ENCODE assay signal across 13 cellular contexts in the genomic region with DNA sequence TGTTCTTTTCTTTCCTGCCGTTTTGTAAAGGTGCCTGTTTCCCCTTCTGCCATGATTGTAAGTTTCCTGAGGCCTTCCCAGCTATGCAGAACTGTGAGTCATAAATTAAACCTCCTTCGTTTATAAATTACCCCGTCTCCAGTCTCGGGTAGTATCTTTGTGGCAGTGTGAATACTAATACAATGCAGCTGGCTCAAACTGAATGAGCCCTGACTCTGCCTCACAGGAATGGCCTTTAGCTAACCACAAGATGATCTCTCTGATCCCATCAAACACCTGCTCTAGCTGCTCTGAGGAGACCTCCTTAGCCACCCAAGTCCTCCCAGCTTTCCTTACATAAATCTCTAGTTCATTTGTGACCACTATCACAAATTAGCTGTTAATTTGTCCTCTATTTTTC. TPM values are rescaled to one million over a fixed set of nuclear protein-coding genes. Genes with fewer than 3 reads are reported as not detected.
DNase-seq lines count a peak whose midpoint lies in the region; ATAC-seq, FAIRE-seq and TF ChIP-seq lines count a peak whose summit lies in the region.
"Had no signal": no experiment of that assay in that cellular context is flagged by ENCODE, and none has a peak within 500 bp of the region (broad histone marks: within the 10 kb centered on the region; RNA-seq: fewer than 3 reads in every experiment).

No MANE protein-coding gene starts in this region.

- H3K4me1 ChIP-seq in suprapubic skin: peaks cover 21% of the 10 kb centered on the region

- no peak for TF ChIP-seq EP300 in suprapubic skin (IDR thresholded peaks at IDR 0.05)

- no peaks in the 10 kb centered on the region for H3K36me3 ChIP-seq in suprapubic skin

- intact Hi-C loops in dorsolateral prefrontal cortex (cut with DNase I): no loop called here

- FAIRE-seq in GM12891 (lab: Jason Lieb, UNC): peak; percentile 87

- no peak for TF ChIP-seq POLR2A in GM12891 (IDR thresholded peaks at IDR 0.05; ENCODE audit: low read depth, low read length)
- TF ChIP-seq POLR2A in suprapubic skin (IDR thresholded peaks at IDR 0.05): no peak

- TF ChIP-seq CTCF in fibroblast of the aortic adventitia (IDR thresholded peaks at IDR 0.05; ENCODE audit: insufficient read depth, low read length): no peak
- TF ChIP-seq CTCF in suprapubic skin (IDR thresholded peaks at IDR 0.05): no peak
- TF ChIP-seq CTCF in dorsolateral prefrontal cortex (IDR thresholded peaks at IDR 0.05 in 54 of 56, conservative IDR thresholded peaks at IDR 0.05 in 2 of 56; ENCODE audit: low read depth in 1 of 56, partially characterized antibody in 56 of 56): no peak

- no peak for ATAC-seq in GM18502 (IDR thresholded peaks at IDR 0.05; ENCODE audit: poor library complexity, unreplicated experiment)
- ATAC-seq in HG03439 (IDR thresholded peaks at IDR 0.05; ENCODE audit: unreplicated experiment): no peak
- ATAC-seq: CD8-positive, alpha-beta T cell; naive thymus-derived CD8-positive, alpha-beta T cell had no signal

- 38% methylated on average over 4 of the region's 4 CpGs for WGBS in suprapubic skin

- peak; percentile 67 for DNase-seq in ACHN
- DNase-seq in GM12891 (ENCODE audit: insufficient read length, low spot score): no peak
- peak; percentile 97 for DNase-seq in RPMI7951 (ENCODE audit: low read depth)
- peak; percentile 39 for DNase-seq in fibroblast of the aortic adventitia (ENCODE audit: low read depth)
- no peak for DNase-seq in suprapubic skin (ENCODE audit: low spot score in 2 of 2)
- no peak for DNase-seq in dorsolateral prefrontal cortex
- DNase-seq: CD8-positive, alpha-beta T cell; KG1; naive thymus-derived CD8-positive, alpha-beta T cell; Right ventricle myocardium superior; stimulated activated CD4-positive, alpha-beta T cell treated with anti-CD3 and anti-CD28 coated beads, Interleukin-15, amount 100 ng/mL, for 24 hours had no signal

- in situ Hi-C loops in ACHN (cut with HindIII; ENCODE audit: low pct_ligation_motif_present, low pct_unique_long_range_greater_than_20kb, low sequenced_read_pairs): no loop called here

- no peak overlapping the region for H3K27ac ChIP-seq in suprapubic skin
- no peak overlapping the region for H3K27ac ChIP-seq in dorsolateral prefrontal cortex

- no peaks in the 10 kb centered on the region for H3K9me3 ChIP-seq in suprapubic skin

- H3K4me3 ChIP-seq in fibroblast of the aortic adventitia (ENCODE audit: low read depth, low read length): no peak overlapping the region
- H3K4me3 ChIP-seq in suprapubic skin: no peak overlapping the region
- no peak overlapping the region for H3K4me3 ChIP-seq in dorsolateral prefrontal cortex

- H3K27me3 ChIP-seq in suprapubic skin (no peaks in the 10 kb centered on the region), dorsolateral prefrontal cortex (no peaks in the 10 kb centered on the region)

TF ChIP-seq in GM12891, 5 proteins besides CTCF, POLR2A, EP300 and RAD21:
- TF ChIP-seq SPI1 (IDR thresholded peaks at IDR 0.05; ENCODE audit: low read depth, low read length): no peak
- TF ChIP-seq TAF1 (IDR thresholded peaks at IDR 0.05; ENCODE audit: low read depth, low read length): no peak
- TF ChIP-seq PAX5 (IDR thresholded peaks at IDR 0.05; ENCODE audit: insufficient read depth, low read length, severe bottlenecking): no peak
- TF ChIP-seq POU2F2 (IDR thresholded peaks at IDR 0.05; ENCODE audit: low read depth, low read length): no peak
- no peak for TF ChIP-seq POLR2AphosphoS5 (IDR thresholded peaks at IDR 0.05; ENCODE audit: low read depth, low read length)

RNA-seq across cellular contexts. Expression of gene CAB39, which starts 41.5 kb away (rescaled TPM):
- 40.5 TPM for polyA plus RNA-seq in GM12891 (2012; ENCODE audit: low read depth, missing spikeins)
- 87.8 and 101 TPM in 2 replicates for total RNA-seq in RPMI7951 (2014; rRNA removed; shearing (Covaris generic))
- total RNA-seq in fibroblast of the aortic adventitia (ENCODE audit: low replicate concordance) (61.3 and 68.5 TPM in 2 replicates), suprapubic skin (10 to 100 TPM; 53.0 to 67.1 (median 59.5) TPM), dorsolateral prefrontal cortex (100 to 1,000 TPM in 92 of 120 experiments, 10 to 100 TPM in 28; 57.4 to 149 (median 113) TPM)

Comparison
In these comparisons a context has a peak if more than half of its experiments do, and no peak if none do; other contexts are left out.
1. DNase-seq: peak in ACHN (single experiment), RPMI7951 (single experiment) and fibroblast of the aortic adventitia (single experiment); none in GM12891 (single experiment), suprapubic skin (0 of 2) and dorsolateral prefrontal cortex (0 of 10).